8 cellular contexts compared by ENCODE assay signal in the genomic region with DNA sequence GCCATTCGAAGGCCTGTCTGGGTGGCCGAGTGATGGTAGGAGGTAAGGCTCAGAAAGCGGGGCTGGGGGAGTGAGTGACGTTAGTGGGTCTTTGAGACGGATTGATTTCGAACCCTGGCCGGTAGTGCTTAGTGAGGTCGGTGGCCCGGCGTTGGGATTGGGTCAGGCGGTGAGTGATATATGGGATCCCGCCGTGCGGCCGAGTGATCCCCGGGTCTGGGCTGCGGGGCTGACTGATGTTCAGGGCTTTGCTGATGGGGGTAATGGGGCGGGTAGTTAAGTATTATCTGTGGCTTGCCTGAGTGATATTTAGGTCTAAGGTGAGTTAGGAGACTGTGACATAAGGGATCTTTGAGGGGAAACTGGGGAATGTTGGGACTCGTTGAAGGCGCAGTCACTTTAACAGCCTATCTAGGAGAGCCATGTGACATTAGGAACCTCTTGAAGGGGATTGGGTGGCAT. TPM values are rescaled to one million over a fixed set of nuclear protein-coding genes. Genes with fewer than 3 reads are reported as not detected.
A peak's percentile ranks its signal among the peaks of the same experiment; 100 is the strongest.
DNase-seq lines count a peak whose midpoint lies in the region; ATAC-seq and TF ChIP-seq lines count a peak whose summit lies in the region.

No MANE protein-coding gene starts in this region.

- H3K27ac Mint-ChIP-seq in WTC11, result peak overlapping the region; percentile 75

- 0 to 2% methylated on average over 20 of the region's 20 CpGs for WGBS in heart right ventricle, 2 donors

- H3K4me3 Mint-ChIP-seq in activated T-cell treated with anti-CD3 and anti-CD28 coated beads, Interleukin-2, amount 50 U/mL, for 4 hours, result peak overlapping the region; percentile 98
- peak overlapping the region; percentile 97 for H3K4me3 Mint-ChIP-seq in WTC11

- peak in 1 of 2 donors; percentile 1 for ATAC-seq in activated T-cell treated with anti-CD3 and anti-CD28 coated beads, Interleukin-2, amount 50 U/mL, for 4 hours
- ATAC-seq in WTC11 (0 out of 2 replicates have a peak, but pooled peaks have one; percentile 2), heart right ventricle (peak in 5 of 8 donors; percentile 0 to 7 (median 1)), HG03039 (IDR thresholded peaks at IDR 0.05; ENCODE audit: unreplicated experiment) (no peak), HG02763 (IDR thresholded peaks at IDR 0.05; ENCODE audit: unreplicated experiment) (no peak)

- POLR2A ChIA-PET in WTC11 (lab: Charles Lee), result interaction anchor here (1.0 to 1.2 kb wide), 3 partner anchors 18 to 179 kb away, joined by 3 to 5 read pairs (median 4); a partner anchor contains a TSS

- H3K4me3 ChIP-seq in heart right ventricle, result peak overlapping the region; percentile 69 to 90 (median 82)
- H3K4me3 ChIP-seq in skeletal muscle satellite cell (ENCODE audit: low read length), result peak overlapping the region; percentile 82

- no peaks in the 10 kb centered on the region for H3K9me3 ChIP-seq in heart right ventricle
- no peaks in the 10 kb centered on the region for H3K9me3 ChIP-seq in skeletal muscle satellite cell (replicated peaks; ENCODE audit: low read length)

- intact Hi-C loops in heart right ventricle (cut with DNase I), result loop anchor here in 6 of 10 donors (2.0 to 5.0 kb wide), 4 partner anchors 25 to 179 kb away; a partner anchor contains a TSS

- peaks cover 41% of the 10 kb centered on the region for H3K4me1 Mint-ChIP-seq in activated T-cell treated with anti-CD3 and anti-CD28 coated beads, Interleukin-2, amount 50 U/mL, for 4 hours (ENCODE audit: low read depth)
- H3K4me1 Mint-ChIP-seq in WTC11, result peaks cover 25% of the 10 kb centered on the region

- H3K9me3 Mint-ChIP-seq in activated T-cell treated with anti-CD3 and anti-CD28 coated beads, Interleukin-2, amount 50 U/mL, for 4 hours, result no peaks in the 10 kb centered on the region
- H3K9me3 Mint-ChIP-seq in WTC11, result peaks cover 4% of the 10 kb centered on the region

- H3K36me3 ChIP-seq in heart right ventricle, result peaks cover 0 to 45% (median 27%) of the 10 kb centered on the region in 9 donors
- peaks cover 33% of the 10 kb centered on the region for H3K36me3 ChIP-seq in skeletal muscle satellite cell (ENCODE audit: insufficient read depth, low read length)

- H3K4me1 ChIP-seq in heart right ventricle (peaks cover 8 to 33% (median 16%) of the 10 kb centered on the region in 9 donors), skeletal muscle satellite cell (ENCODE audit: control insufficient read depth, insufficient read depth, low read length) (peaks cover 19% of the 10 kb centered on the region)

- H3K4me2 ChIP-seq in skeletal muscle satellite cell (ENCODE audit: low read length), result peak overlapping the region; percentile 91

- peak overlapping the region; percentile 53 to 96 (median 92) for H3K27ac ChIP-seq in heart right ventricle

- H3K9ac ChIP-seq in skeletal muscle satellite cell (ENCODE audit: low read depth, low read length), result peak overlapping the region; percentile 94

- peaks cover 30% of the 10 kb centered on the region for H3K36me3 Mint-ChIP-seq in activated T-cell treated with anti-CD3 and anti-CD28 coated beads, Interleukin-2, amount 50 U/mL, for 4 hours (ENCODE audit: insufficient read depth)
- H3K36me3 Mint-ChIP-seq in WTC11, result peaks cover 37% of the 10 kb centered on the region

- TF ChIP-seq CTCF in WTC11 (IDR thresholded peaks at IDR 0.05) (no peak), heart right ventricle (IDR thresholded peaks at IDR 0.05) (no peak), GM13976 (IDR thresholded peaks at IDR 0.05; ENCODE audit: borderline replicate concordance, control extremely low read depth, extremely low read depth, insufficient read depth, missing control alignments) (no peak)

- no peak for DNase-seq in activated T-cell treated with anti-CD3 and anti-CD28 coated beads, Interleukin-2, amount 50 U/mL, for 4 hours
- DNase-seq in activated T-cell treated with anti-CD3 and anti-CD28 coated beads, Interleukin-2, amount 50 U/mL, for 48 hours, result no peak
- peak; percentile 17 for DNase-seq in WTC11 (ENCODE audit: low spot score)
- DNase-seq in heart right ventricle, result no peak
- DNase-seq in GM13976 (ENCODE audit: low spot score), result no peak

- no peaks in the 10 kb centered on the region for H3K27me3 Mint-ChIP-seq in activated T-cell treated with anti-CD3 and anti-CD28 coated beads, Interleukin-2, amount 50 U/mL, for 4 hours (ENCODE audit: low read depth)
- no peaks in the 10 kb centered on the region for H3K27me3 Mint-ChIP-seq in WTC11 (ENCODE audit: low read depth)

- in situ Hi-C loops in GM13976 (cut with MboI; ENCODE audit: low sequenced_read_pairs, unreplicated experiment), result no loop called here

- CTCF ChIA-PET in WTC11 (lab: Charles Lee), result interaction anchor here (0.9 to 2.6 kb wide), 11 partner anchors 10 to 246 kb away, joined by 3 to 23 read pairs (median 7); a partner anchor contains a TSS

- H3K27me3 ChIP-seq in heart right ventricle (peaks cover 0 to 9% (median 0%) of the 10 kb centered on the region in 7 donors), skeletal muscle satellite cell (ENCODE audit: control insufficient read depth, insufficient read depth, low read length) (no peaks in the 10 kb centered on the region)

TF ChIP-seq in WTC11, 78 proteins besides CTCF, POLR2A, EP300 and RAD21 (continues in another document):
- TF ChIP-seq ZNF121 (CRISPR knock-in tag; IDR thresholded peaks at IDR 0.05) (no peak), ZNF423 (CRISPR knock-in tag; IDR thresholded peaks at IDR 0.05) (no peak), IRF2 (CRISPR knock-in tag; IDR thresholded peaks at IDR 0.05; ENCODE audit: borderline replicate concordance, low read depth) (no peak), SOX15 (CRISPR knock-in tag; IDR thresholded peaks at IDR 0.05) (no peak), RORB (CRISPR knock-in tag; IDR thresholded peaks at IDR 0.05) (no peak), MYBL2 (CRISPR knock-in tag; IDR thresholded peaks at IDR 0.05) (no peak), ZBTB21 (CRISPR knock-in tag; IDR thresholded peaks at IDR 0.05; ENCODE audit: borderline replicate concordance) (no peak)
- TF ChIP-seq, protein P1, sequence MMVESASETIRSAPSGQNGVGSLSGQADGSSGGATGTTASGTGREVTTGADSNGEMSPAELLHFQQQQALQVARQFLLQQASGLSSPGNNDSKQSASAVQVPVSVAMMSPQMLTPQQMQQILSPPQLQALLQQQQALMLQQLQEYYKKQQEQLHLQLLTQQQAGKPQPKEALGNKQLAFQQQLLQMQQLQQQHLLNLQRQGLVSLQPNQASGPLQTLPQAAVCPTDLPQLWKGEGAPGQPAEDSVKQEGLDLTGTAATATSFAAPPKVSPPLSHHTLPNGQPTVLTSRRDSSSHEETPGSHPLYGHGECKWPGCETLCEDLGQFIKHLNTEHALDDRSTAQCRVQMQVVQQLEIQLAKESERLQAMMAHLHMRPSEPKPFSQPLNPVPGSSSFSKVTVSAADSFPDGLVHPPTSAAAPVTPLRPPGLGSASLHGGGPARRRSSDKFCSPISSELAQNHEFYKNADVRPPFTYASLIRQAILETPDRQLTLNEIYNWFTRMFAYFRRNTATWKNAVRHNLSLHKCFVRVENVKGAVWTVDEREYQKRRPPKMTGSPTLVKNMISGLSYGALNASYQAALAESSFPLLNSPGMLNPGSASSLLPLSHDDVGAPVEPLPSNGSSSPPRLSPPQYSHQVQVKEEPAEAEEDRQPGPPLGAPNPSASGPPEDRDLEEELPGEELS (CRISPR knock-in tag; IDR thresholded peaks at IDR 0.05), result no peak
- TF ChIP-seq, protein P2, sequence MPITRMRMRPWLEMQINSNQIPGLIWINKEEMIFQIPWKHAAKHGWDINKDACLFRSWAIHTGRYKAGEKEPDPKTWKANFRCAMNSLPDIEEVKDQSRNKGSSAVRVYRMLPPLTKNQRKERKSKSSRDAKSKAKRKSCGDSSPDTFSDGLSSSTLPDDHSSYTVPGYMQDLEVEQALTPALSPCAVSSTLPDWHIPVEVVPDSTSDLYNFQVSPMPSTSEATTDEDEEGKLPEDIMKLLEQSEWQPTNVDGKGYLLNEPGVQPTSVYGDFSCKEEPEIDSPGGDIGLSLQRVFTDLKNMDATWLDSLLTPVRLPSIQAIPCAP (CRISPR knock-in tag; IDR thresholded peaks at IDR 0.05), result no peak

RNA-seq across cellular contexts. Expression of a gene that starts 0.4 kb away (rescaled TPM):
- 100 to 1,000 TPM; 279 to 293 (median 280) TPM for total RNA-seq in activated T-cell treated with anti-CD3 and anti-CD28 coated beads, Interleukin-2, amount 50 U/mL, for 4 hours
- total RNA-seq in WTC11 (2021), result 96.7 to 105 TPM (median 97.2 TPM) in 3 replicates
- 10 to 100 TPM; 64.1 to 86.5 (median 78.1) TPM for total RNA-seq in heart right ventricle
- 100 to 1,000 TPM in 1 of 2 donors, 10 to 100 TPM in 1; 81.9 to 111 TPM for polyA plus RNA-seq in heart right ventricle
- 164 and 220 TPM in 2 replicates for total RNA-seq in skeletal muscle satellite cell (2012; rRNA removed)

RNA-seq across cellular contexts. Expression of a gene that starts 25.4 kb away (rescaled TPM):
- 1 to 10 TPM; 2.2 to 2.8 (median 2.6) TPM for total RNA-seq in activated T-cell treated with anti-CD3 and anti-CD28 coated beads, Interleukin-2, amount 50 U/mL, for 4 hours
- 1.1 to 2.1 TPM (median 1.1 TPM) in 3 replicates for total RNA-seq in WTC11 (2021)
- total RNA-seq in heart right ventricle, result 10 to 100 TPM in 5 of 10 donors, 1 to 10 TPM in 5; 5.7 to 13.5 (median 8.9) TPM
- polyA plus RNA-seq in heart right ventricle, result 1 to 10 TPM in 1 of 2 donors, under 1 TPM in 1; 0.72 to 4.8 TPM
- total RNA-seq in skeletal muscle satellite cell (2012; rRNA removed), result 2.0 and 3.0 TPM in 2 replicates

RNA-seq across cellular contexts. Expression of a gene that starts 37.0 kb away (rescaled TPM):
- total RNA-seq in activated T-cell treated with anti-CD3 and anti-CD28 coated beads, Interleukin-2, amount 50 U/mL, for 4 hours, result 1 to 10 TPM; 1.7 to 3.0 (median 2.5) TPM
- total RNA-seq in WTC11 (2021) (2.8 to 4.4 TPM (median 3.5 TPM) in 3 replicates), heart right ventricle (10 to 100 TPM in 2 of 10 donors, 1 to 10 TPM in 4, under 1 TPM in 4; 0.30 to 42.3 (median 1.9) TPM)
- 1 to 10 TPM in 1 of 2 donors, under 1 TPM in 1; 0.74 to 1.2 TPM for polyA plus RNA-seq in heart right ventricle
- under 0.01 and 0.44 TPM in 2 replicates for total RNA-seq in skeletal muscle satellite cell (2012; rRNA removed)

Comparison
In these comparisons a context has a peak if more than half of its experiments do, and no peak if none do; other contexts are left out.
1. ATAC-seq: peak in WTC11 (single experiment) and heart right ventricle (5 of 8); none in HG03039 (single experiment) and HG02763 (single experiment).